In the genomic region with DNA sequence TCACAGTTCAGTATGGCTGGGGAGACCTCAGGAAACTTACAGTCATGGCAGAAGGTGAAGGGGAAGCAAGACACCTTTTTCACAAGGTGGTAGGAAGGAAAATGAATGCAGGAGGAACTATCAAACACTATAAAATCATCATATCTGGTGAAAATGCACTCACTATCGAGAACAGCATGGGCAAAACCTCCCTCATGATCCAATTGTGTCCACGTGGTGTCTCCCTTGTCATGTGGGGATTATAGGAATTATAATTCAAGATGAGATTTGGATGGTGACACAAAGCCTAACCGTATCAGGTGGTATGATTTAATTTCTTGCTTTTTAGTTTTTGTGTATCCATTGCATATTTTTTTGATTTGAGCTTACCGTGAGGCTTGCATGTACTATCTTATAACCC, we compare ENCODE assay signal across 21 cellular contexts.
"Had no signal": no experiment of that assay in that cellular context is flagged by ENCODE, and none has a peak within 500 bp of the region (broad histone marks: within the 10 kb centered on the region; RNA-seq: fewer than 3 reads in every experiment).

No MANE protein-coding gene starts in this region.

- H3K4me1 ChIP-seq: heart right ventricle, spleen, upper lobe of right lung had no signal

- H3K27ac ChIP-seq: heart right ventricle, neutrophil, ovary, prostate gland, spleen, upper lobe of right lung, WERI-Rb-1 had no signal

- H3K4me3 ChIP-seq: heart right ventricle, ovary, prostate gland, spleen, upper lobe of right lung had no signal

- H3K27me3 ChIP-seq: heart right ventricle, neutrophil, ovary, upper lobe of right lung had no signal

- H3K36me3 ChIP-seq: heart right ventricle, neutrophil, ovary, prostate gland, spleen, upper lobe of right lung, WERI-Rb-1 had no signal

- H3K9me3 ChIP-seq: prostate gland, upper lobe of right lung had no signal

- DNase-seq: activated CD4-positive, alpha-beta T cell treated with anti-CD3 and anti-CD28 coated beads, Interleukin-2, amount 10 ng/mL, durations not matched to agents 7 days and 5 days; activated CD4-positive, CD25-positive, alpha-beta regulatory T cell treated with anti-CD3 and anti-CD28 coated beads, Interleukin-2, amount 50 U/mL, for 72 hours; activated CD8-positive, alpha-beta T cell treated with anti-CD3 and anti-CD28 coated beads for 36 hours; activated gamma-delta T cell treated with Interleukin-2 at 50 U/mL for 16 hours; activated T-cell treated with anti-CD3 and anti-CD28 coated beads, Interleukin-2, amount 50 U/mL, for 1 hour; aorta; caudate nucleus; dermis blood vessel endothelial cell; effector CD8-positive, alpha-beta T cell; erythroblast; foreskin fibroblast; heart right ventricle; left colon; ovary; spleen; stimulated activated CD4-positive, alpha-beta T cell treated with anti-CD3 and anti-CD28 coated beads, Interleukin-4, amount 100 ng/mL, for 24 hours; stimulated activated naive CD8-positive, alpha-beta T cell treated with anti-CD3 and anti-CD28 coated beads, Interleukin-15, Interleukin-2, amounts not matched to agents 100 U/mL and 50 U/mL, for 24 hours; upper lobe of right lung; WERI-Rb-1 had no signal

- ATAC-seq: activated CD8-positive, alpha-beta T cell treated with anti-CD3 and anti-CD28 coated beads for 36 hours; heart right ventricle; left colon; stimulated activated naive CD8-positive, alpha-beta T cell treated with anti-CD3 and anti-CD28 coated beads, Interleukin-15, Interleukin-2, amounts not matched to agents 100 U/mL and 50 U/mL, for 24 hours; upper lobe of right lung had no signal
